In genomic region chr3:103440539-103441113, GRCh38 we compare ENCODE assay signal across 9 cellular contexts.
DNase-seq lines count a peak whose midpoint lies in the region; ATAC-seq and TF ChIP-seq lines count a peak whose summit lies in the region.
"Had no signal": no experiment of that assay in that cellular context is flagged by ENCODE, and none has a peak within 500 bp of the region (broad histone marks: within the 10 kb centered on the region; RNA-seq: fewer than 3 reads in every experiment).

No MANE protein-coding gene starts in this region.

- no peaks in the 10 kb centered on the region for H4K20me1 ChIP-seq in Karpas-422 (ENCODE audit: insufficient read depth, low read depth, low read length)
- no peaks in the 10 kb centered on the region for H4K20me1 ChIP-seq in hepatocyte (ENCODE audit: insufficient read depth, poor library complexity, severe bottlenecking)

- peak; percentile 76 for ATAC-seq in GM21737 (IDR thresholded peaks at IDR 0.05; ENCODE audit: unreplicated experiment)

- H3K4me3 ChIP-seq in Karpas-422 (ENCODE audit: low read length): no peak overlapping the region
- H3K4me3 ChIP-seq in hepatocyte: no peak overlapping the region
- no peak overlapping the region for H3K4me3 ChIP-seq in colonic mucosa

- intact Hi-C loops in colonic mucosa (cut with DNase I): no loop called here

- H3K27me3 Mint-ChIP-seq in activated T-cell treated with anti-CD3 and anti-CD28 coated beads, Interleukin-2, amount 50 U/mL, for 24 hours: no peaks in the 10 kb centered on the region

- H3K4me3 Mint-ChIP-seq in activated T-cell treated with anti-CD3 and anti-CD28 coated beads, Interleukin-2, amount 50 U/mL, for 24 hours: no peak overlapping the region

- no peaks in the 10 kb centered on the region for H3K9me2 ChIP-seq in Karpas-422 (replicated peaks; ENCODE audit: insufficient read depth, low read length)
- no peaks in the 10 kb centered on the region for H3K9me2 ChIP-seq in hepatocyte (replicated peaks; ENCODE audit: insufficient read depth)

- H3K9ac ChIP-seq in Karpas-422 (ENCODE audit: low read length) (no peak overlapping the region), colonic mucosa (ENCODE audit: low read depth in 2 of 2, low read length in 2 of 2) (no peak overlapping the region)

- H3K4me1 Mint-ChIP-seq in activated T-cell treated with anti-CD3 and anti-CD28 coated beads, Interleukin-2, amount 50 U/mL, for 24 hours (ENCODE audit: low read depth): no peaks in the 10 kb centered on the region

- no peaks in the 10 kb centered on the region for H3K27me3 ChIP-seq in Karpas-422 (ENCODE audit: low read length)
- H3K27me3 ChIP-seq in hepatocyte: no peaks in the 10 kb centered on the region
- H3K27me3 ChIP-seq in colonic mucosa: no peaks in the 10 kb centered on the region

- H3K36me3 ChIP-seq in Karpas-422 (ENCODE audit: insufficient read depth, low read length): no peaks in the 10 kb centered on the region
- no peaks in the 10 kb centered on the region for H3K36me3 ChIP-seq in hepatocyte (replicated peaks; ENCODE audit: insufficient read depth, low read depth)
- H3K36me3 ChIP-seq in colonic mucosa: no peaks in the 10 kb centered on the region
- H3K36me3 ChIP-seq: WERI-Rb-1 had no signal

- H3K27ac Mint-ChIP-seq in activated T-cell treated with anti-CD3 and anti-CD28 coated beads, Interleukin-2, amount 50 U/mL, for 24 hours: no peak overlapping the region

- no peaks in the 10 kb centered on the region for H3K36me3 Mint-ChIP-seq in activated T-cell treated with anti-CD3 and anti-CD28 coated beads, Interleukin-2, amount 50 U/mL, for 24 hours (ENCODE audit: low read depth)

- H3K4me2 ChIP-seq in Karpas-422 (ENCODE audit: low read depth, low read length, poor library complexity, severe bottlenecking) (no peak overlapping the region), hepatocyte (no peak overlapping the region)

- DNase-seq in Karpas-422 (peak; percentile 49), hepatocyte (ENCODE audit: low spot score) (no peak), colonic mucosa (no peak), AG08395 (ENCODE audit: low spot score) (no peak)
- DNase-seq in activated T-cell treated with anti-CD3 and anti-CD28 coated beads, Interleukin-2, amount 50 U/mL, for 24 hours: no peak
- DNase-seq in stimulated activated CD4-positive, alpha-beta T cell treated with anti-CD3 and anti-CD28 coated beads, Interleukin-2, amount 100 ng/mL, for 24 hours: no peak
- DNase-seq: WERI-Rb-1 had no signal

- H3K9me3 ChIP-seq in Karpas-422 (ENCODE audit: low read length) (peaks cover 4% of the 10 kb centered on the region), hepatocyte (ENCODE audit: low read depth) (no peaks in the 10 kb centered on the region), colonic mucosa (no peaks in the 10 kb centered on the region)

- peak; percentile 9 for TF ChIP-seq CTCF in GM12873 (IDR thresholded peaks at IDR 0.05; ENCODE audit: insufficient read depth, low read depth, low read length, missing control alignments)
- peak; percentile 8 for TF ChIP-seq CTCF in hepatocyte (IDR thresholded peaks at IDR 0.05; ENCODE audit: poor library complexity)
- no peak for TF ChIP-seq CTCF in colonic mucosa (IDR thresholded peaks at IDR 0.05)

- no peak overlapping the region for H3K27ac ChIP-seq in Karpas-422 (ENCODE audit: low read length)
- H3K27ac ChIP-seq in hepatocyte: no peak overlapping the region
- no peak overlapping the region for H3K27ac ChIP-seq in colonic mucosa
- H3K27ac ChIP-seq: WERI-Rb-1 had no signal

- H2AFZ ChIP-seq in Karpas-422 (ENCODE audit: low read length) (no peak overlapping the region), hepatocyte (no peak overlapping the region)

- H3K4me1 ChIP-seq in Karpas-422 (ENCODE audit: low read length): no peaks in the 10 kb centered on the region
- H3K4me1 ChIP-seq in hepatocyte (ENCODE audit: insufficient read depth): no peaks in the 10 kb centered on the region
- no peaks in the 10 kb centered on the region for H3K4me1 ChIP-seq in colonic mucosa

- H3K79me2 ChIP-seq in Karpas-422 (ENCODE audit: low read length): no peaks in the 10 kb centered on the region
- H3K79me2 ChIP-seq in hepatocyte: no peaks in the 10 kb centered on the region

- peaks cover 12% of the 10 kb centered on the region for H3K9me3 Mint-ChIP-seq in activated T-cell treated with anti-CD3 and anti-CD28 coated beads, Interleukin-2, amount 50 U/mL, for 24 hours
